Comparison of ENCODE assay signal across 16 cellular contexts in the genomic region with DNA sequence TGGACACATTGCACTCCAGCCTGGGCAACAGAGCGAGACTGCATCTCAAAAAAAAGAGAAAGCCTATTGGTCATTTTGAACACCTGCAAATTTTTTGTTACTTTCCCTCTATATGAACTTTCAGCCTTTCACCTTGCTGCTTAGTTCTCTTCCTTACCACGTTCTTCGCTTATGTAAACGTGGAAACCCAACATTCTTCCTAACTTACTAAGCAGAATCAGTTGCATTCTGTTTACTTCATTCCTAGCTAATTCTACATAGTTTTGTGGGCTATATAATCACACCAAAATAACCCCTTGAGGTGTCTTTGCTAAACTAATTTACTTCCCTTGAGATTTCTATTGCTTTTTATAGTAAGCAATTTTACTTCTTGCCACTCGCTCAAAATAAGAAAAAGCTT. TPM values are rescaled to one million over a fixed set of nuclear protein-coding genes. Genes with fewer than 3 reads are reported as not detected.
DNase-seq lines count a peak whose midpoint lies in the region; ATAC-seq, FAIRE-seq and TF ChIP-seq lines count a peak whose summit lies in the region.
"Had no signal": no experiment of that assay in that cellular context is flagged by ENCODE, and none has a peak within 500 bp of the region (broad histone marks: within the 10 kb centered on the region; RNA-seq: fewer than 3 reads in every experiment).

No MANE protein-coding gene starts in this region.

- no peak overlapping the region for H4K8ac ChIP-seq in mesendoderm (ENCODE audit: low read depth, low read length)

- no peak overlapping the region for H3K23ac ChIP-seq in mesendoderm (ENCODE audit: low read length)

- peaks cover 3% of the 10 kb centered on the region for H3K4me1 ChIP-seq in mesendoderm (ENCODE audit: control insufficient read depth, low read depth, low read length)
- H3K4me1 ChIP-seq: A549, BE2C, Caco-2 had no signal

- H3K18ac ChIP-seq in mesendoderm (ENCODE audit: low read length): no peak overlapping the region

- H2AK5ac ChIP-seq in mesendoderm (ENCODE audit: low read length): no peak overlapping the region

- no peak overlapping the region for H2BK15ac ChIP-seq in mesendoderm (replicated peaks; ENCODE audit: low read depth)

- no peak for FAIRE-seq in bronchial epithelial cell (lab: Jason Lieb, UNC)
- FAIRE-seq: A549 had no signal

- H3K79me1 ChIP-seq in mesendoderm (ENCODE audit: low read length): no peaks in the 10 kb centered on the region

- peaks cover 29% of the 10 kb centered on the region for H3K4me1 Mint-ChIP-seq in osteocyte (ENCODE audit: unreplicated experiment)
- H3K4me1 Mint-ChIP-seq: CD8-positive, alpha-beta memory T cell had no signal

- no CpG with 5 or more reads among the region's 5 CpGs for WGBS in mesendoderm (ENCODE audit: extremely low coverage, insufficient coverage, low lambda C conversion rate)

- DNase-seq in H4 (ENCODE audit: low spot score): peak; percentile 28
- peak; percentile 13 for DNase-seq in bronchial epithelial cell (ENCODE audit: low read depth)
- DNase-seq in mesendoderm: peak; percentile 36
- DNase-seq in NCI-H526 (lab: John Stamatoyannopoulos, UW): no peak
- DNase-seq in osteocyte (ENCODE audit: extremely low spot score, unreplicated experiment): no peak
- DNase-seq in GOT3 (lab: John Stamatoyannopoulos, UW): no peak
- DNase-seq: BE2C; Caco-2; CD8-positive, alpha-beta memory T cell; DND-41; GM23248; H9 had no signal

- no peaks in the 10 kb centered on the region for H3K27me3 Mint-ChIP-seq in osteocyte (ENCODE audit: unreplicated experiment)

- no peak overlapping the region for H3K27ac ChIP-seq in mesendoderm (ENCODE audit: low read depth, low read length)
- H3K27ac ChIP-seq: A549, GM23248, HL-60 had no signal

- H3K4me3 Mint-ChIP-seq in osteocyte (ENCODE audit: unreplicated experiment): no peak overlapping the region
- H3K4me3 Mint-ChIP-seq: CD8-positive, alpha-beta memory T cell; H9 had no signal

- H2BK5ac ChIP-seq in mesendoderm (ENCODE audit: low read length): no peak overlapping the region

- H3K9me3 Mint-ChIP-seq in osteocyte (ENCODE audit: unreplicated experiment): no peaks in the 10 kb centered on the region
- H3K9me3 Mint-ChIP-seq: CD8-positive, alpha-beta memory T cell; H9 had no signal

- H3K4me3 ChIP-seq in bronchial epithelial cell (ENCODE audit: low read depth, low read length): no peak overlapping the region
- no peak overlapping the region for H3K4me3 ChIP-seq in mesendoderm (ENCODE audit: low read length)
- H3K4me3 ChIP-seq: A549, GM23248 had no signal

- H3K4me2 ChIP-seq in mesendoderm (ENCODE audit: low read length): no peak overlapping the region
- H3K4me2 ChIP-seq: A549 had no signal

- no peak for TF ChIP-seq CTCF in bronchial epithelial cell (IDR thresholded peaks at IDR 0.05; ENCODE audit: insufficient read depth, low read length, severe bottlenecking)
- TF ChIP-seq CTCF in osteocyte (IDR thresholded peaks at IDR 0.05): no peak

- no peak overlapping the region for H3K56ac ChIP-seq in mesendoderm (ENCODE audit: low read length)

- H3K9ac ChIP-seq in mesendoderm (ENCODE audit: low read length): no peak overlapping the region
- H3K9ac ChIP-seq: GM23248 had no signal

- no peak overlapping the region for H3K4ac ChIP-seq in mesendoderm (ENCODE audit: low read depth, low read length)

- no peak overlapping the region for H3K27ac Mint-ChIP-seq in osteocyte (ENCODE audit: unreplicated experiment)
- H3K27ac Mint-ChIP-seq: CD8-positive, alpha-beta memory T cell; H9 had no signal

- no peak for ATAC-seq in HG02981 (IDR thresholded peaks at IDR 0.05; ENCODE audit: unreplicated experiment)
- ATAC-seq: A549 had no signal

- no peaks in the 10 kb centered on the region for H3K79me2 ChIP-seq in mesendoderm (ENCODE audit: control insufficient read depth, insufficient read depth, low read length)

- no peaks in the 10 kb centered on the region for H3K36me3 Mint-ChIP-seq in osteocyte (ENCODE audit: unreplicated experiment)
- H3K36me3 Mint-ChIP-seq: CD8-positive, alpha-beta memory T cell had no signal

- H2BK120ac ChIP-seq in mesendoderm (ENCODE audit: low read depth, low read length): no peak overlapping the region

- H3K27me3 ChIP-seq in bronchial epithelial cell (ENCODE audit: control insufficient read depth, insufficient read depth, low read length) (no peaks in the 10 kb centered on the region), mesendoderm (ENCODE audit: insufficient read depth, low read length, poor library complexity) (no peaks in the 10 kb centered on the region)
- H3K27me3 ChIP-seq: BE2C had no signal

- no peak overlapping the region for H4K5ac ChIP-seq in mesendoderm (ENCODE audit: low read length)

- H3K36me3 ChIP-seq in bronchial epithelial cell (ENCODE audit: control insufficient read depth, insufficient read depth, low read length) (no peaks in the 10 kb centered on the region), mesendoderm (ENCODE audit: control insufficient read depth, insufficient read depth, low read length) (no peaks in the 10 kb centered on the region)
- H3K36me3 ChIP-seq: BE2C had no signal

RNA-seq across cellular contexts. Expression of gene MS4A4A, which starts 23.2 kb away (rescaled TPM):
- total RNA-seq in H4 (2014; rRNA removed; shearing (Covaris generic)): 0.06 and 0.55 TPM in 2 replicates
- not detected in 2 replicates for total RNA-seq in bronchial epithelial cell
- not detected for polyA plus RNA-seq in mesendoderm (2013, experiment 1 of 2)
- polyA plus RNA-seq in mesendoderm (2013, experiment 2 of 2): 0.03 TPM
- total RNA-seq in osteocyte: not detected in 2 replicates
- total RNA-seq: Caco-2, GM23248, H9 had no signal
- polyA plus RNA-seq: A549; AG04450; CD8-positive, alpha-beta memory T cell; GM23248 had no signal

RNA-seq across cellular contexts. Expression of gene MS4A6E, which starts 23.4 kb away (rescaled TPM):
- total RNA-seq in H4 (2014; rRNA removed; shearing (Covaris generic)): not detected in 2 replicates
- total RNA-seq in bronchial epithelial cell (not detected in 2 replicates), osteocyte (not detected in 2 replicates)
- polyA plus RNA-seq in mesendoderm (2013, experiment 1 of 2): 0.11 TPM
- 0.15 TPM for polyA plus RNA-seq in mesendoderm (2013, experiment 2 of 2)
- total RNA-seq: Caco-2; CD8-positive, alpha-beta memory T cell; GM23248; H9 had no signal
- polyA plus RNA-seq: A549; AG04450; CD8-positive, alpha-beta memory T cell; GM23248 had no signal

Comparison
In these comparisons a context has a peak if more than half of its experiments do, and no peak if none do; other contexts are left out.
1. DNase-seq: peak in H4 (single experiment), bronchial epithelial cell (single experiment) and mesendoderm (single experiment); none in NCI-H526 (0 of 2), osteocyte (single experiment) and GOT3 (single experiment).